ENCODE assay signal across 1 cellular context in the genomic region with DNA sequence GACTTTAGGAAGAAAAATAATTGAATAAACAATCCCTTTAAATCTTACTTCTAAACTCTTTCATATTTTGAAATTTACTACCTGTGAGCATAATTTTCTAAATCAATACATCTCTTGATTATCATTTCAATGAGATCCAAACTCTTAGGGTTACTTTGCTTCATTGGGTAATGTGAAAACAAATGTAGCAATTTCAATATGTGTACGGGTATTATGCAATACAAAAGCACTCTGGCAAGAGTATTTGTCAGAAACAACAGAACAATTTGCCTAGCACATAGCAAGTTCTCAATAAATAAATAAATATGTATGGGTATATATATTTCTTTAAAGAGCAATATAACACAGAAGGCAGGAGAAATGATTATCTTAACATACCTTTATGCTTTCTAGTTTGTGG.
TF ChIP-seq lines count a peak whose summit lies in the region.

No MANE protein-coding gene starts in this region.

TF ChIP-seq in K562, 482 proteins besides CTCF, POLR2A, EP300 and RAD21 (continued from another document):
- TF ChIP-seq, protein P1, sequence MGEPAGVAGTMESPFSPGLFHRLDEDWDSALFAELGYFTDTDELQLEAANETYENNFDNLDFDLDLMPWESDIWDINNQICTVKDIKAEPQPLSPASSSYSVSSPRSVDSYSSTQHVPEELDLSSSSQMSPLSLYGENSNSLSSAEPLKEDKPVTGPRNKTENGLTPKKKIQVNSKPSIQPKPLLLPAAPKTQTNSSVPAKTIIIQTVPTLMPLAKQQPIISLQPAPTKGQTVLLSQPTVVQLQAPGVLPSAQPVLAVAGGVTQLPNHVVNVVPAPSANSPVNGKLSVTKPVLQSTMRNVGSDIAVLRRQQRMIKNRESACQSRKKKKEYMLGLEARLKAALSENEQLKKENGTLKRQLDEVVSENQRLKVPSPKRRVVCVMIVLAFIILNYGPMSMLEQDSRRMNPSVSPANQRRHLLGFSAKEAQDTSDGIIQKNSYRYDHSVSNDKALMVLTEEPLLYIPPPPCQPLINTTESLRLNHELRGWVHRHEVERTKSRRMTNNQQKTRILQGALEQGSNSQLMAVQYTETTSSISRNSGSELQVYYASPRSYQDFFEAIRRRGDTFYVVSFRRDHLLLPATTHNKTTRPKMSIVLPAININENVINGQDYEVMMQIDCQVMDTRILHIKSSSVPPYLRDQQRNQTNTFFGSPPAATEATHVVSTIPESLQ (CRISPR knock-in tag; IDR thresholded peaks at IDR 0.05), result no peak
- TF ChIP-seq CEBPB (tag; IDR thresholded peaks at IDR 0.05), result peak; percentile 54
- TF ChIP-seq, protein P2, sequence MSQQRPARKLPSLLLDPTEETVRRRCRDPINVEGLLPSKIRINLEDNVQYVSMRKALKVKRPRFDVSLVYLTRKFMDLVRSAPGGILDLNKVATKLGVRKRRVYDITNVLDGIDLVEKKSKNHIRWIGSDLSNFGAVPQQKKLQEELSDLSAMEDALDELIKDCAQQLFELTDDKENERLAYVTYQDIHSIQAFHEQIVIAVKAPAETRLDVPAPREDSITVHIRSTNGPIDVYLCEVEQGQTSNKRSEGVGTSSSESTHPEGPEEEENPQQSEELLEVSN (IDR thresholded peaks at IDR 0.05; ENCODE audit: borderline replicate concordance in 1 of 2, extremely low read depth in 1 of 2, insufficient read depth in 1 of 2, insufficient read length in 1 of 2, low read depth in 1 of 2, low read length in 1 of 2, poor library complexity in 1 of 2, severe bottlenecking in 1 of 2), result no peak
- no peak for TF ChIP-seq ZNF785 (CRISPR knock-in tag; IDR thresholded peaks at IDR 0.05)
- TF ChIP-seq CHD1 (IDR thresholded peaks at IDR 0.05; ENCODE audit: low read length), result no peak
- TF ChIP-seq ZNF253 (CRISPR knock-in tag; conservative IDR thresholded peaks at IDR 0.05), result no peak
- no peak for TF ChIP-seq ZNF444 (CRISPR knock-in tag; IDR thresholded peaks at IDR 0.05)
